7 cellular contexts compared by ENCODE assay signal in the genomic region with DNA sequence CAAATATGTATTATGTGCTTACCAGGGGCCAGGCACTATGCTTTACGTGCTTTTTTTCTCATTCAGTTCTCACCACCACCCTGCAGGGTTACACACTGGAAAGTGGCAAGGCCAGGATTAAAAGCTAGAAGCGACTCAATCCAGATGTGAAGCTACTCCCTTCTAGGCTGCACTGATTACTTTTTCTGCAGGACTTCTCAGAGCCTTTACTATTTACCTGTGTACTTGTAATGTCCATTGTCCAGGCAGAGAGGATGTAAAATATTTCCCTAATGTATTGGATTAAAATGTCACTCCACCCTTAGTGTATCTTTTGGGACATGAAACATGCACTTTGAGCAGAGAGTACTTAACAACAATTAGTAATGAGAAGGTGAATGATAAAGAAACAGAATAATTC.
"Had no signal": no experiment of that assay in that cellular context is flagged by ENCODE, and none has a peak within 500 bp of the region (broad histone marks: within the 10 kb centered on the region; RNA-seq: fewer than 3 reads in every experiment).

No MANE protein-coding gene starts in this region.

- FAIRE-seq: G401.6, GM12878, GM12891, GM12892, GM18507, GM19239 had no signal

- DNase-seq: GDM1 had no signal

- ATAC-seq: GM12878 had no signal

- H3K4me3 ChIP-seq: GM12878 had no signal
